16 cellular contexts compared by ENCODE assay signal in the genomic region with DNA sequence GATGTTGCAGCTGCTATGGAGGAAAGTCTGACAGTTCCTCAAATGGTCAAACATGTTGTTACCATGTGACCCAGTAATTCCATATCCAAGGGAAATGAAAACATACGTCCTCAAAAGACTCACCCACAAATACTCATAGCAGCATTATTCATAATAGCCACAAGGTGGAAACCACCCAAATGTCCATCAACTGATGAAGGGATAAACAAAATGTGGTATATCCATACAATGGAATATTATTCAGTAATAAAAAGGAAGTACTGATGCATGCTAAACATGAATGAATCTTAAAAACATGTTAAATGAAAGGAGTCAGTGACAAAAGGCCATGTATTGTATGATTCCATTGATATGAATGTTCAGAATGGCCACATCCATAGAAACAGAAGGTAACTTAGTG.
"Had no signal": no experiment of that assay in that cellular context is flagged by ENCODE, and none has a peak within 500 bp of the region (broad histone marks: within the 10 kb centered on the region; RNA-seq: fewer than 3 reads in every experiment).

No MANE protein-coding gene starts in this region.

- H3K4me3 Mint-ChIP-seq: activated naive CD4-positive, alpha-beta T cell treated with anti-CD3 and anti-CD28 coated beads, Interleukin-2, amount 10 ng/mL, durations not matched to agents 7 days and 5 days; immature natural killer cell; nephron progenitor cell; stimulated activated naive B cell treated with anti-CD40 and anti-IgM and Interleukin-4, amounts not matched to agents 10 μg/mL and 1 μg/mL and 100 μg/mL, for 72 hours had no signal

- H3K9me3 Mint-ChIP-seq: activated naive CD4-positive, alpha-beta T cell treated with anti-CD3 and anti-CD28 coated beads, Interleukin-2, amount 10 ng/mL, durations not matched to agents 7 days and 5 days; activated T-helper 2 cell treated with anti-CD3 and anti-CD28 coated beads, Interferon-gamma antibody, Interleukin-2, Interleukin-4, amounts not matched to agents 10 μg/mL and 5 μg/mL and 100 μg/mL, durations not matched to agents 14 hours and 24 hours and 36 hours; immature natural killer cell had no signal

- H3K27ac ChIP-seq: cardiac muscle cell, colonic mucosa, right atrium auricular region, tibial artery had no signal

- H3K27me3 Mint-ChIP-seq: activated naive CD4-positive, alpha-beta T cell treated with anti-CD3 and anti-CD28 coated beads, Interleukin-2, amount 10 ng/mL, durations not matched to agents 7 days and 5 days; progenitor cell of endocrine pancreas had no signal

- H3K4me1 ChIP-seq: colonic mucosa, tibial artery had no signal

- ATAC-seq: activated CD4-positive, CD25-positive, alpha-beta regulatory T cell treated with anti-CD3 and anti-CD28 coated beads, Interleukin-2, amount 50 U/mL, for 24 hours had no signal

- H3K27me3 ChIP-seq: cardiac muscle cell, colonic mucosa, right atrium auricular region, tibial artery had no signal

- H3K27ac Mint-ChIP-seq: activated naive CD4-positive, alpha-beta T cell treated with anti-CD3 and anti-CD28 coated beads, Interleukin-2, amount 10 ng/mL, durations not matched to agents 7 days and 5 days; activated T-helper 2 cell treated with anti-CD3 and anti-CD28 coated beads, Interferon-gamma antibody, Interleukin-2, Interleukin-4, amounts not matched to agents 10 μg/mL and 5 μg/mL and 100 μg/mL, durations not matched to agents 14 hours and 24 hours and 36 hours; nephron progenitor cell; stimulated activated naive B cell treated with anti-CD40 and anti-IgM and Interleukin-4, amounts not matched to agents 10 μg/mL and 1 μg/mL and 100 μg/mL, for 72 hours had no signal

- DNase-seq: activated CD4-positive, alpha-beta T cell treated with anti-CD3 and anti-CD28 coated beads, Interleukin-2, amount 50 U/mL, for 1 hour; activated CD8-positive, alpha-beta memory T cell treated with anti-CD3 and anti-CD28 coated beads for 24 hours; activated naive CD4-positive, alpha-beta T cell treated with anti-CD3 and anti-CD28 coated beads, Interleukin-2, amount 10 ng/mL, durations not matched to agents 7 days and 5 days; colonic mucosa; head of caudate nucleus; immature natural killer cell; nephron progenitor cell; stimulated activated CD4-positive, alpha-beta T cell treated with anti-CD3 and anti-CD28 coated beads, Interleukin-4, amount 100 ng/mL, for 1 hour; stimulated activated naive B cell treated with anti-CD40 and anti-IgM and Interleukin-4, amounts not matched to agents 10 μg/mL and 1 μg/mL and 100 μg/mL, for 72 hours; T-helper 9 cell; tibial artery had no signal
